In the genomic region with DNA sequence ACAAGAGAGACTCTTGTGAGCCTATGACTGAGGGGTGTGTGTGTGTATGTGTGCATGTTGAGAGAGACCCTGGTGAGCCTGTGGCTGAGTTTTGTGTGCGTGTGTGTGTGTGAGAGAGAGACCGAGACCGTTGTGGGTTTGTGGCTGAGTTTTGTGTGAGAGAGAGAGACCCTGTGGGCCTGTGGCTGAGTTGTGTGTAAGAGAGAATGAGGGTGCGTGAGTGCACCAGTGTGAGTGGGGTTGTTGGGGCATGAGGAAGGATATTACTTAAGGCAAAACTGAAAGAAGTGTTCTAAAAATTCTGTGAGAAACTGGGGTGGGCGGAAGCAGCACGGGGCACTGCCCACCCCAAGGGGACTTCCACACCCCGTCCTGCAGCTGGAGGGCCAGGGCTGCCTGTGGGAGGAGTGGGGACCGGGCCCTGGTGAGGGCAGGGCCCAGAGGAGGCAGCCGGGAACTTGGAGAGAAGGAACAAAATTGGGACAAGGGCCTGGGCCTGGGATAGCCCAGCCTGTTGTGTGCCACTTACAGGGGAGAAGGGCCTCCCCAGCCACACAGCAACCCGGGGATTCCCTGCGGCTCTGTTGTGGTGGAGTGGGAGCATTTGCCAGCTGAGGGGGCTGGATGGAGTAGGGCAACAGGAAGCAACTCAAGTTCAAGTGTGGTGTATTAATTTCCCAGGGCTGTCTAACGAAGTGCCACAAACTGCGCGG, we compare ENCODE assay signal across 8 cellular contexts. TPM values are rescaled to one million over a fixed set of nuclear protein-coding genes. Genes with fewer than 3 reads are reported as not detected.
A peak's percentile ranks its signal among the peaks of the same experiment; 100 is the strongest.
DNase-seq lines count a peak whose midpoint lies in the region; ATAC-seq and TF ChIP-seq lines count a peak whose summit lies in the region.

No MANE protein-coding gene starts in this region.

- ATAC-seq in GM18517 (IDR thresholded peaks at IDR 0.05; ENCODE audit: unreplicated experiment) (peak; percentile 64), HG02840 (IDR thresholded peaks at IDR 0.05; ENCODE audit: low FRiP score, unreplicated experiment) (peak; percentile 50), RWPE2 (ENCODE audit: low read depth) (no peak)
- peak; percentile 79 for ATAC-seq in stimulated activated naive CD8-positive, alpha-beta T cell treated with anti-CD3 and anti-CD28 coated beads, Interleukin-15, amount 100 ng/mL, for 72 hours

- H3K36me3 ChIP-seq in RWPE2 (ENCODE audit: low read depth) = no peaks in the 10 kb centered on the region

- H3K4me1 ChIP-seq in RWPE2 (ENCODE audit: insufficient read depth, poor library complexity, severe bottlenecking) = peaks cover 32% of the 10 kb centered on the region

- DNase-seq in RWPE2 (ENCODE audit: low spot score) = no peak
- DNase-seq in activated naive CD8-positive, alpha-beta T cell treated with anti-CD3 and anti-CD28 coated beads, Interleukin-2, amount 50 U/mL, for 16 hours (ENCODE audit: low read depth, low spot score) = peak; percentile 63
- DNase-seq in lung microvascular endothelial cell (ENCODE audit: low read depth in 2 of 2) = peak; percentile 66 to 87
- DNase-seq in stimulated activated naive CD8-positive, alpha-beta T cell treated with anti-CD3 and anti-CD28 coated beads, Interleukin-15, amount 100 ng/mL, for 72 hours = peak; percentile 81 to 89
- DNase-seq in NCI-H446 treated with DMSO at 0.1 percent for 48 hours (lab: John Stamatoyannopoulos, UW) = no peak
- DNase-seq in putamen (ENCODE audit: low spot score) = no peak

- H3K4me3 Mint-ChIP-seq in stimulated activated naive CD8-positive, alpha-beta T cell treated with anti-CD3 and anti-CD28 coated beads, Interleukin-15, amount 100 ng/mL, for 72 hours = peak overlapping the region; percentile 58 to 69

- no peak overlapping the region for H3K4me3 ChIP-seq in RWPE2 (ENCODE audit: severe bottlenecking)

- H3K4me1 Mint-ChIP-seq in stimulated activated naive CD8-positive, alpha-beta T cell treated with anti-CD3 and anti-CD28 coated beads, Interleukin-15, amount 100 ng/mL, for 72 hours = peaks cover 78% of the 10 kb centered on the region

- no peak for TF ChIP-seq CTCF in RWPE2 (IDR thresholded peaks at IDR 0.05; ENCODE audit: poor library complexity, severe bottlenecking)

- H3K27ac ChIP-seq in RWPE2 (ENCODE audit: poor library complexity, severe bottlenecking) = peak overlapping the region; percentile 88

- H3K27ac Mint-ChIP-seq in stimulated activated naive CD8-positive, alpha-beta T cell treated with anti-CD3 and anti-CD28 coated beads, Interleukin-15, amount 100 ng/mL, for 72 hours = peak overlapping the region; percentile 15 to 81

- no peaks in the 10 kb centered on the region for H3K9me3 Mint-ChIP-seq in stimulated activated naive CD8-positive, alpha-beta T cell treated with anti-CD3 and anti-CD28 coated beads, Interleukin-15, amount 100 ng/mL, for 72 hours

- no peaks in the 10 kb centered on the region for H3K9me3 ChIP-seq in RWPE2 (ENCODE audit: severe bottlenecking)

- no peaks in the 10 kb centered on the region for H3K27me3 ChIP-seq in RWPE2 (ENCODE audit: insufficient read depth, poor library complexity, severe bottlenecking)

- no peaks in the 10 kb centered on the region for H3K27me3 Mint-ChIP-seq in stimulated activated naive CD8-positive, alpha-beta T cell treated with anti-CD3 and anti-CD28 coated beads, Interleukin-15, amount 100 ng/mL, for 72 hours

RNA-seq across cellular contexts. Expression of gene TMEM131L, which starts 22.0 kb away (rescaled TPM):
- 11.7 and 12.6 TPM in 2 replicates for total RNA-seq in lung microvascular endothelial cell

Comparison
In these comparisons a context has a peak if more than half of its experiments do, and no peak if none do; other contexts are left out.
1. DNase-seq: peak in activated naive CD8-positive, alpha-beta T cell treated with anti-CD3 and anti-CD28 coated beads, Interleukin-2, amount 50 U/mL, for 16 hours (single experiment), lung microvascular endothelial cell (2 of 2) and stimulated activated naive CD8-positive, alpha-beta T cell treated with anti-CD3 and anti-CD28 coated beads, Interleukin-15, amount 100 ng/mL, for 72 hours (2 of 2); none in RWPE2 (single experiment), NCI-H446 treated with DMSO at 0.1 percent for 48 hours (single experiment) and putamen (single experiment).